35 cellular contexts compared by ENCODE assay signal in the genomic region with DNA sequence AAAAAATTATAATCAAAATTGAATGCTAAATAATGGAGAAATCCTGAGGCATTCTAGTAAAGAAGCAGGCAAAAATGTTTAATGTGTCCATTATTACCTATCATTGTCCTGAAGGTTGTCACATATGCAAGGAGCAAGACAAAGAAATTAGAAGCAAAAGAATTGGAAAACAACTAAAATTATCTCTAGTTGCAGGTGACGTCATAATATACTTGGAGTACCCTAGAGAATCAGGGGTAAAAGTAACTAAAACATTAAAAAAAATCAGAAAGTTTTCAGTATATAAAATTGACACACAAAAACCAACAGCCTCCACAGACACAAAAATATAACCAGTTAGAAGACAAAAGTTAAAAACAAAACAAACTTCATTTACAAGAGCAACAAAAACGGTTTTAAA. TPM values are rescaled to one million over a fixed set of nuclear protein-coding genes. Genes with fewer than 3 reads are reported as not detected.
"Had no signal": no experiment of that assay in that cellular context is flagged by ENCODE, and none has a peak within 500 bp of the region (broad histone marks: within the 10 kb centered on the region; RNA-seq: fewer than 3 reads in every experiment).

No MANE protein-coding gene starts in this region.

- H2AFZ ChIP-seq: neural progenitor cell, parathyroid adenoma had no signal

- H3K9me3 Mint-ChIP-seq: natural killer cell; stimulated activated effector memory CD8-positive, alpha-beta T cell treated with anti-CD3 and anti-CD28 coated beads, Interleukin-12 subunit alpha, Interleukin-12 subunit beta, amount 100 ng/mL, for 72 hours; stimulated activated naive CD8-positive, alpha-beta T cell treated with anti-CD3 and anti-CD28 coated beads, Interleukin-15, Interleukin-2, amounts not matched to agents 100 ng/mL and 50 ng/mL, for 24 hours had no signal

- ATAC-seq: naive thymus-derived CD4-positive, alpha-beta T cell; natural killer cell; psoas muscle; right cardiac atrium; sciatic nerve; stimulated activated effector memory CD8-positive, alpha-beta T cell treated with anti-CD3 and anti-CD28 coated beads, Interleukin-12 subunit alpha, Interleukin-12 subunit beta, amount 100 ng/mL, for 72 hours; stimulated activated naive B cell treated with anti-CD40 and anti-IgM and Interleukin-4, amounts not matched to agents 10 μg/mL and 1 μg/mL and 100 μg/mL, for 72 hours had no signal

- H3K4me1 Mint-ChIP-seq: naive thymus-derived CD4-positive, alpha-beta T cell; natural killer cell; neural progenitor cell; stimulated activated effector memory CD8-positive, alpha-beta T cell treated with anti-CD3 and anti-CD28 coated beads, Interleukin-12 subunit alpha, Interleukin-12 subunit beta, amount 100 ng/mL, for 72 hours; stimulated activated naive B cell treated with anti-CD40 and anti-IgM and Interleukin-4, amounts not matched to agents 10 μg/mL and 1 μg/mL and 100 μg/mL, for 72 hours had no signal

- DNase-seq: naive thymus-derived CD4-positive, alpha-beta T cell; natural killer cell; occipital lobe; posterior cingulate gyrus; psoas muscle; right cardiac atrium; spleen; stimulated activated CD4-positive, alpha-beta T cell treated with anti-CD3 and anti-CD28 coated beads, Interleukin-12 subunit alpha, Interleukin-12 subunit beta, amount 100 ng/mL, for 4 hours; stimulated activated CD4-positive, alpha-beta T cell treated with anti-CD3 and anti-CD28 coated beads, Interleukin-1b, Interleukin-23, amount 100 ng/mL, for 48 hours; stimulated activated CD4-positive, alpha-beta T cell treated with anti-CD3 and anti-CD28 coated beads, Interleukin-4, amount 100 ng/mL, for 24 hours; stimulated activated naive B cell treated with anti-CD40 and anti-IgM and Interleukin-4, amounts not matched to agents 10 μg/mL and 1 μg/mL and 100 μg/mL, for 72 hours; stimulated activated naive CD4-positive, alpha-beta T cell treated with Interleukin-2 at 50 U/mL for 16 hours; stomach; thyroid gland; trophoblast cell; upper lobe of left lung had no signal

- H3K4me1 ChIP-seq: neural progenitor cell, parathyroid adenoma, psoas muscle, spleen, stomach, thyroid gland, tibial nerve, upper lobe of left lung, vagina had no signal

- H3K36me3 Mint-ChIP-seq: naive thymus-derived CD4-positive, alpha-beta T cell; natural killer cell; neural progenitor cell; stimulated activated effector memory CD8-positive, alpha-beta T cell treated with anti-CD3 and anti-CD28 coated beads, Interleukin-12 subunit alpha, Interleukin-12 subunit beta, amount 100 ng/mL, for 72 hours had no signal

- H3K4me2 ChIP-seq: neural progenitor cell, smooth muscle cell had no signal

- H3K4me3 Mint-ChIP-seq: naive thymus-derived CD4-positive, alpha-beta T cell; natural killer cell; nephron; neural progenitor cell; stimulated activated effector memory CD8-positive, alpha-beta T cell treated with anti-CD3 and anti-CD28 coated beads, Interleukin-12 subunit alpha, Interleukin-12 subunit beta, amount 100 ng/mL, for 72 hours; stimulated activated naive B cell treated with anti-CD40 and anti-IgM and Interleukin-4, amounts not matched to agents 10 μg/mL and 1 μg/mL and 100 μg/mL, for 72 hours; stimulated activated naive CD8-positive, alpha-beta T cell treated with anti-CD3 and anti-CD28 coated beads, Interleukin-15, Interleukin-2, amounts not matched to agents 100 ng/mL and 50 ng/mL, for 24 hours had no signal

- H3K9ac ChIP-seq: neural progenitor cell, parathyroid adenoma had no signal

- H3K27ac ChIP-seq: neural progenitor cell, parathyroid adenoma, psoas muscle, skin epidermis, spleen, stomach, thoracic aorta, thyroid gland, tibial nerve, upper lobe of left lung, vagina had no signal

- H3K36me3 ChIP-seq: neural progenitor cell, spleen, stomach, thoracic aorta, thyroid gland, tibial nerve, upper lobe of left lung, vagina had no signal

- H3K27me3 ChIP-seq: neural progenitor cell, spleen, thyroid gland, tibial nerve, upper lobe of left lung, vagina had no signal

- H3K27ac Mint-ChIP-seq: naive thymus-derived CD4-positive, alpha-beta T cell; natural killer cell; nephron; neural progenitor cell; progenitor cell of endocrine pancreas; stimulated activated effector memory CD8-positive, alpha-beta T cell treated with anti-CD3 and anti-CD28 coated beads, Interleukin-12 subunit alpha, Interleukin-12 subunit beta, amount 100 ng/mL, for 72 hours; stimulated activated naive B cell treated with anti-CD40 and anti-IgM and Interleukin-4, amounts not matched to agents 10 μg/mL and 1 μg/mL and 100 μg/mL, for 72 hours; stimulated activated naive CD8-positive, alpha-beta T cell treated with anti-CD3 and anti-CD28 coated beads, Interleukin-15, Interleukin-2, amounts not matched to agents 100 ng/mL and 50 ng/mL, for 24 hours had no signal

- H3K9me3 ChIP-seq: psoas muscle, thoracic aorta, thyroid gland, tibial nerve, vagina had no signal

- FAIRE-seq: urothelium cell line had no signal

- H3K4me3 ChIP-seq: neural progenitor cell, psoas muscle, skin epidermis, smooth muscle cell, spleen, stomach, thoracic aorta, thyroid gland, tibial nerve, upper lobe of left lung, vagina had no signal

- H3K79me2 ChIP-seq: parathyroid adenoma had no signal

RNA-seq across cellular contexts. Expression of a gene that starts 21.4 kb away (rescaled TPM):
- total RNA-seq: naive thymus-derived CD4-positive, alpha-beta T cell; natural killer cell; occipital lobe; osteocyte; progenitor cell of endocrine pancreas; psoas muscle; renal cortical epithelial cell; right cardiac atrium; sciatic nerve; smooth muscle cell; spleen; stomach; subcutaneous adipose tissue; temporal lobe; thoracic aorta; thyroid gland; tibial nerve; ureter; vagina had no signal
- polyA plus RNA-seq: naive thymus-derived CD4-positive, alpha-beta T cell; neural cell; psoas muscle; right cardiac atrium; smooth muscle cell; spleen; stomach had no signal
